Comparison of ENCODE assay signal across 23 cellular contexts in genomic region chr2:186992597-186992996, GRCh38.
"Had no signal": no experiment of that assay in that cellular context is flagged by ENCODE, and none has a peak within 500 bp of the region (broad histone marks: within the 10 kb centered on the region; RNA-seq: fewer than 3 reads in every experiment).

No MANE protein-coding gene starts in this region.

- H3K9ac ChIP-seq: KMS-11 had no signal

- H3K4me2 ChIP-seq: KMS-11 had no signal

- DNase-seq: activated CD4-positive, alpha-beta memory T cell treated with anti-CD3 and anti-CD28 coated beads for 36 hours; activated CD4-positive, alpha-beta T cell treated with anti-CD3 and anti-CD28 coated beads, Interleukin-2, amount 10 ng/mL, durations not matched to agents 7 days and 5 days; activated CD4-positive, CD25-positive, alpha-beta regulatory T cell; activated CD8-positive, alpha-beta memory T cell treated with anti-CD3 and anti-CD28 coated beads for 24 hours; activated effector memory CD4-positive, alpha-beta T cell treated with anti-CD3 and anti-CD28 coated beads, Interleukin-2, amount 50 U/mL, for 16 hours; activated naive CD4-positive, alpha-beta T cell treated with Interleukin-2 at 50 U/mL for 16 hours; activated naive CD8-positive, alpha-beta T cell treated with anti-CD3 and anti-CD28 coated beads, Interleukin-2, amount 50 U/mL, for 24 hours; activated T-cell treated with anti-CD3 and anti-CD28 coated beads, Interleukin-2, amount 50 U/mL, for 4 hours; amniotic stem cell; body of pancreas; central memory CD4-positive, alpha-beta T cell; NCI-H1092 treated with DMSO at 0.1 percent for 48 hours; NCI-H1417 treated with DMSO at 0.1 percent for 48 hours; NCI-H187; NCI-H446 treated with DMSO at 0.1 percent for 48 hours; NCI-H524 treated with DMSO at 0.1 percent for 48 hours; NCI-H774; T-cell had no signal

- ATAC-seq: activated naive CD4-positive, alpha-beta T cell treated with anti-CD3 and anti-CD28 coated beads, Interleukin-2, amount 50 U/mL, for 72 hours; activated naive CD8-positive, alpha-beta T cell treated with anti-CD3 and anti-CD28 coated beads, Interleukin-2, amount 50 U/mL, for 24 hours; activated T-cell treated with anti-CD3 and anti-CD28 coated beads, Interleukin-2, amount 50 U/mL, for 4 hours; body of pancreas; T-cell had no signal

- H3K4me3 ChIP-seq: ascending aorta, body of pancreas, SK-N-MC had no signal

- H3K36me3 ChIP-seq: ascending aorta had no signal

- H3K27me3 Mint-ChIP-seq: activated CD4-positive, alpha-beta memory T cell treated with anti-CD3 and anti-CD28 coated beads for 36 hours; activated naive CD8-positive, alpha-beta T cell treated with anti-CD3 and anti-CD28 coated beads, Interleukin-2, amount 50 U/mL, for 24 hours had no signal

- H3K36me3 Mint-ChIP-seq: activated CD4-positive, alpha-beta memory T cell treated with anti-CD3 and anti-CD28 coated beads for 36 hours; T-cell had no signal

- H3K27ac ChIP-seq: ascending aorta, body of pancreas, KMS-11, SK-N-MC, VCaP had no signal

- H3K27me3 ChIP-seq: ascending aorta, body of pancreas had no signal

- H3K4me1 Mint-ChIP-seq: activated CD4-positive, alpha-beta T cell treated with anti-CD3 and anti-CD28 coated beads, Interleukin-2, amount 10 ng/mL, durations not matched to agents 7 days and 5 days; activated naive CD8-positive, alpha-beta T cell treated with anti-CD3 and anti-CD28 coated beads, Interleukin-2, amount 50 U/mL, for 24 hours; T-cell had no signal

- H3K4me3 Mint-ChIP-seq: activated CD4-positive, alpha-beta memory T cell treated with anti-CD3 and anti-CD28 coated beads for 36 hours; activated CD4-positive, alpha-beta T cell treated with anti-CD3 and anti-CD28 coated beads, Interleukin-2, amount 10 ng/mL, durations not matched to agents 7 days and 5 days; activated naive CD8-positive, alpha-beta T cell treated with anti-CD3 and anti-CD28 coated beads, Interleukin-2, amount 50 U/mL, for 24 hours; activated T-cell treated with anti-CD3 and anti-CD28 coated beads, Interleukin-2, amount 50 U/mL, for 4 hours; T-cell had no signal

- H3K4me1 ChIP-seq: ascending aorta, body of pancreas had no signal

- H3K27ac Mint-ChIP-seq: activated CD4-positive, alpha-beta memory T cell treated with anti-CD3 and anti-CD28 coated beads for 36 hours; activated CD4-positive, alpha-beta T cell treated with anti-CD3 and anti-CD28 coated beads, Interleukin-2, amount 10 ng/mL, durations not matched to agents 7 days and 5 days; activated naive CD4-positive, alpha-beta T cell treated with anti-CD3 and anti-CD28 coated beads, Interleukin-2, amount 50 U/mL, for 72 hours; activated naive CD8-positive, alpha-beta T cell treated with anti-CD3 and anti-CD28 coated beads, Interleukin-2, amount 50 U/mL, for 24 hours; T-cell had no signal

- H3K9me3 ChIP-seq: ascending aorta, body of pancreas had no signal
